ENCODE assay signal across 19 cellular contexts in genomic region chr13:32147193-32147592, GRCh38.
"Had no signal": no experiment of that assay in that cellular context is flagged by ENCODE, and none has a peak within 500 bp of the region (broad histone marks: within the 10 kb centered on the region; RNA-seq: fewer than 3 reads in every experiment).

No MANE protein-coding gene starts in this region.

- ATAC-seq: foreskin keratinocyte; left cardiac atrium; left ventricle myocardium superior; natural killer cell treated with Interleukin-12 subunit alpha and Interleukin-12 subunit beta and Interleukin-15 and Interleukin-18, amount 100 ng/mL, for 72 hours; pancreas; right cardiac atrium; stimulated activated naive CD8-positive, alpha-beta T cell treated with anti-CD3 and anti-CD28 coated beads, Interleukin-15, Interleukin-2, amounts not matched to agents 100 U/mL and 50 U/mL, for 24 hours had no signal

- H3K27me3 ChIP-seq: foreskin keratinocyte, hepatocyte, pancreas, suprapubic skin, transverse colon had no signal

- H3K36me3 ChIP-seq: suprapubic skin, transverse colon had no signal

- H3K9me3 ChIP-seq: pancreas, suprapubic skin, transverse colon had no signal

- H3K9me3 Mint-ChIP-seq: natural killer cell treated with Interleukin-12 subunit alpha and Interleukin-12 subunit beta and Interleukin-15 and Interleukin-18, amount 100 ng/mL, for 72 hours had no signal

- H3K27ac ChIP-seq: foreskin keratinocyte, hepatocyte, pancreas, suprapubic skin had no signal

- H3K4me3 Mint-ChIP-seq: natural killer cell treated with Interleukin-12 subunit alpha and Interleukin-12 subunit beta and Interleukin-15 and Interleukin-18, amount 100 ng/mL, for 72 hours had no signal

- H3K4me3 ChIP-seq: hepatocyte, lung, pancreas, smooth muscle cell, suprapubic skin, transverse colon had no signal

- H3K27ac Mint-ChIP-seq: natural killer cell treated with Interleukin-12 subunit alpha and Interleukin-12 subunit beta and Interleukin-15 and Interleukin-18, amount 100 ng/mL, for 72 hours; progenitor cell of endocrine pancreas had no signal

- DNase-seq: dermis blood vessel endothelial cell; erythroblast; foreskin keratinocyte; kidney; left cardiac atrium; left ventricle myocardium superior; midbrain; occipital lobe; pancreas; right cardiac atrium; stimulated activated CD4-positive, alpha-beta T cell treated with anti-CD3 and anti-CD28 coated beads, Interleukin-2, amount 100 ng/mL, for 48 hours; stimulated activated naive CD8-positive, alpha-beta T cell treated with anti-CD3 and anti-CD28 coated beads, Interleukin-15, Interleukin-2, amounts not matched to agents 100 U/mL and 50 U/mL, for 24 hours; transverse colon had no signal

- H3K27me3 Mint-ChIP-seq: natural killer cell treated with Interleukin-12 subunit alpha and Interleukin-12 subunit beta and Interleukin-15 and Interleukin-18, amount 100 ng/mL, for 72 hours; progenitor cell of endocrine pancreas had no signal

- H3K4me1 ChIP-seq: pancreas, suprapubic skin had no signal
